ENCODE assay signal across 8 cellular contexts in the genomic region with DNA sequence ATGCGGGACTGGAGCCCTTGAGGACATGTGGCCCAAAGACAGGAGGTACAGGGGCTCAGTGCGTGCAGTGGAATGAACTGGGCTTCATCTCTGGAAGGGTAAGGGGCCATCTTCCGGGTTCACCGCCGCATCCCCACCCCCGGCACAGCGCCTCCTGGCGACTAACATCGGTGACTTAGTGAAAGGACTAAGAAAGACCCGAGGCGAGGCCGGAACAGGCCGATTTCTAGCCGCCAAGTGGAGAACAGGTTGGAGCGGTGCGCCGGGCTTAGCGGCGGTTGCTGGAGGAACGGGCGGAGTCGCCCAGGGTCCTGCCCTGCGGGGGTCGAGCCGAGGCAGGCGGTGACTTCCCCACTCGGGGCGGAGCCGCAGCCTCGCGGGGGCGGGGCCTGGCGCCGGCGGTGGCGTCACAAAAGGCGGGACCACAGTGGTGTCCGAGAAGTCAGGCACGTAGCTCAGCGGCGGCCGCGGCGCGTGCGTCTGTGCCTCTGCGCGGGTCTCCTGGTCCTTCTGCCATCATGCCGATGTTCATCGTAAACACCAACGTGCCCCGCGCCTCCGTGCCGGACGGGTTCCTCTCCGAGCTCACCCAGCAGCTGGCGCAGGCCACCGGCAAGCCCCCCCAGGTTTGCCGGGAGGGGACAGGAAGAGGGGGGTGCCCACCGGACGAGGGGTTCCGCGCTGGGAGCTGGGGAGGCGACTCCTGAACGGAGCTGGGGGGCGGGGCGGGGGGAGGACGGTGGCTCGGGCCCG. TPM values are rescaled to one million over a fixed set of nuclear protein-coding genes. Genes with fewer than 3 reads are reported as not detected.
DNase-seq lines count a peak whose midpoint lies in the region; ATAC-seq lines count a peak whose summit lies in the region.

A gene (plus strand): TSS at position 427 of the 753 bp plus-strand sequence. CDS start 92 bp downstream, at position 519.

- DNase-seq in COLO829 (ENCODE audit: low spot score), result peak; percentile 94
- peak; percentile 68 for DNase-seq in HS-5 (ENCODE audit: low read depth)
- DNase-seq in NK-92 treated with Interleukin-12 subunit alpha and Interleukin-12 subunit beta, amount 100 ng/mL, for 24 hours (lab: John Stamatoyannopoulos, UW), result peak; percentile 90
- DNase-seq in activated CD8-positive, alpha-beta memory T cell treated with anti-CD3 and anti-CD28 coated beads for 24 hours, result peak; percentile 100
- peak; percentile 91 for DNase-seq in effector CD8-positive, alpha-beta T cell (lab: John Stamatoyannopoulos, UW)
- DNase-seq in lung microvascular endothelial cell (ENCODE audit: low read depth in 2 of 2), result peak; percentile 93 to 94
- peak; percentile 96 to 98 (median 97) for DNase-seq in stimulated activated CD4-positive, alpha-beta T cell treated with anti-CD3 and anti-CD28 coated beads, TNF-alpha, amount 100 ng/mL, for 48 hours (ENCODE audit: low read depth in 3 of 3)

- peak; percentile 63 for ATAC-seq in GM19468 (IDR thresholded peaks at IDR 0.05; ENCODE audit: extremely low read depth, unreplicated experiment)

RNA-seq across cellular contexts. Expression of the gene that starts here (rescaled TPM):
- total RNA-seq in lung microvascular endothelial cell, result 331 and 355 TPM in 2 replicates

Comparison
In these comparisons a context has a peak if more than half of its experiments do, and no peak if none do; other contexts are left out.
1. Peak in every context shown above with its lines: DNase-seq and ATAC-seq.